ENCODE assay signal across 16 cellular contexts in the genomic region with DNA sequence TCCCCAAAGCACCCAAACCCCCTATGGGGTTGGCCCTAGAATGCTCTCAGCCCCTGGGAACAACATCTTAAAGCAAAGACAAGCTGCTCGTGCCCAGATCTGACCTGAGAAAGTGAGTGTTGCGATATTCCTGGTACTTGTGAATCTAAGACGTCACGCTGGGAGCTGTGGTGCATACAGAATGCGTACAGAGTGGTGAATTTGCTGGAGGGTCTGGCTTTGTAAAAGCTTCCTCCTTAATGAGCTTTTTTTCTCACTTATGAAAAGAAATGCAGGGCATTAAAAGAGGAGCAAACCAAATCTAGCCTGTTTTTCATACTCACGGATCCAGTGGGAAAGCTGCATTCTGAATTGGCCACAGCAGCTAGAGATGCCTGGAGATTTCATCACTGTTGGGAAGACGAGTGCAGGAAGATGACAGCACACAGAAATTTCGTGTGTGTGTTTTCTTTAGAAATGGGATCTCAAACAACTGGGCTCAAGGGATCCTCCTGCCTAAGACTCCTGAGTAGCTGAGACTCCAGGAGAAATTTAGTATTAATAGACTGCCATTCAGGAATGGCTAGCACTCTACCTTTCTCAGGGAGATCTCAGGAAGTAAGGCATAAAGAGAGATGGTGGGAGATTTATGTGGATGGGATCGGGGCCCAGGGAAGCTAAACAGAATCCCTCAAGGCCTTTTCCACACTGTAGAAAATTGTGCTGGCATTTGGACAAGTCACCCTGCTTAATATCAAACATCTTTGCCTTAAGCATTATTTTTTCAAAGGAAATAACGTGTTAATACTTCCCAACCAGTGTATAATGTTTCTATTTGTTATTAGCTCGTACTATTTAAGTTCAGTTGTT.
DNase-seq lines count a peak whose midpoint lies in the region; ATAC-seq and TF ChIP-seq lines count a peak whose summit lies in the region.
"Had no signal": no experiment of that assay in that cellular context is flagged by ENCODE, and none has a peak within 500 bp of the region (broad histone marks: within the 10 kb centered on the region; RNA-seq: fewer than 3 reads in every experiment).

No MANE protein-coding gene starts in this region.

- H3K4me2 ChIP-seq in H9 (ENCODE audit: insufficient read depth, insufficient read length, low read length) (no peak overlapping the region), trophoblast cell (ENCODE audit: low read length) (no peak overlapping the region)

- no peak for ATAC-seq in right lobe of liver
- no peak for ATAC-seq in left ventricle myocardium superior
- ATAC-seq: activated T-cell treated with anti-CD3 and anti-CD28 coated beads, Interleukin-2, amount 50 U/mL, for 72 hours; Panc1; stimulated activated memory B cell treated with anti-CD40 and anti-IgM and Interleukin-4, amounts not matched to agents 10 μg/mL and 1 μg/mL and 100 μg/mL, for 72 hours had no signal

- no peak overlapping the region for H2BK15ac ChIP-seq in H9 (ENCODE audit: low read depth, low read length)

- no peaks in the 10 kb centered on the region for H3K23me2 ChIP-seq in H9 (ENCODE audit: insufficient read length, low read depth, low read length, poor library complexity, severe bottlenecking)

- H2BK5ac ChIP-seq in H9 (ENCODE audit: insufficient read length, low read length) (no peak overlapping the region), trophoblast cell (ENCODE audit: low read depth, low read length, poor library complexity) (no peak overlapping the region)

- intact Hi-C loops in right lobe of liver (cut with DNase I): loop anchor here (5.0 kb wide), 2 partner anchors 35 to 45 kb away; no protein-coding TSS in a partner anchor
- intact Hi-C loops in left ventricle myocardium superior (cut with micrococcal nuclease): no loop called here
- intact Hi-C loops in activated CD4-positive, alpha-beta T cell treated with anti-CD3 and anti-CD28 coated beads, Interleukin-2, amount 10 ng/mL, durations not matched to agents 24 days and 14 days (cut with micrococcal nuclease): no loop called here

- H4K5ac ChIP-seq in H9 (ENCODE audit: insufficient read length, low read depth, low read length): no peak overlapping the region

- H4K8ac ChIP-seq in H9 (replicated peaks; ENCODE audit: insufficient read length, low read depth, low read length) (no peak overlapping the region), trophoblast cell (ENCODE audit: low read depth, low read length) (no peak overlapping the region)

- no peak overlapping the region for H3K23ac ChIP-seq in H9 (ENCODE audit: insufficient read length, low read depth, low read length)
- H3K23ac ChIP-seq in trophoblast cell (ENCODE audit: low read length): no peak overlapping the region

- H3K36me3 Mint-ChIP-seq in H9 (ENCODE audit: insufficient read depth in 1 of 3, low read depth in 3 of 3): 0 out of 7 replicates have a peak, but pooled peaks cover 0 to 2% (median 0%) of the 10 kb centered on the region in 3 experiments
- no peaks in the 10 kb centered on the region for H3K36me3 Mint-ChIP-seq in activated CD4-positive, alpha-beta T cell treated with anti-CD3 and anti-CD28 coated beads, Interleukin-2, amount 10 ng/mL, durations not matched to agents 24 days and 14 days (ENCODE audit: low read depth)

- DNase-seq in H9 (no peak), cerebellum (ENCODE audit: low spot score) (peak; percentile 41), right lobe of liver (no peak), superior temporal gyrus (ENCODE audit: extremely low spot score) (peak; percentile 45), left ventricle myocardium superior (no peak), trophoblast cell (no peak), NCI-H510A treated with DMSO at 0.1 percent for 48 hours (lab: John Stamatoyannopoulos, UW) (no peak)
- DNase-seq in activated CD4-positive, alpha-beta T cell treated with anti-CD3 and anti-CD28 coated beads, Interleukin-2, amount 10 ng/mL, durations not matched to agents 24 days and 14 days: no peak
- DNase-seq: activated T-cell treated with anti-CD3 and anti-CD28 coated beads, Interleukin-2, amount 50 U/mL, for 72 hours; NCI-H1417; NCI-H526; stimulated activated CD4-positive, alpha-beta T cell treated with anti-CD3 and anti-CD28 coated beads, Interleukin-2, amount 100 ng/mL, for 48 hours had no signal

- H3K36me3 ChIP-seq in right lobe of liver: peaks cover 0 to 36% (median 11%) of the 10 kb centered on the region in 4 donors
- no peaks in the 10 kb centered on the region for H3K36me3 ChIP-seq in trophoblast cell (ENCODE audit: control insufficient read depth in 1 of 2, insufficient read depth in 2 of 2, low read length in 2 of 2)
- H3K36me3 ChIP-seq: prostate gland had no signal

- H2BK120ac ChIP-seq in H9 (ENCODE audit: low read depth, low read length, poor library complexity, severe bottlenecking): no peak overlapping the region
- no peak overlapping the region for H2BK120ac ChIP-seq in trophoblast cell (ENCODE audit: insufficient read depth, low read length, poor library complexity)

- H3K27me3 Mint-ChIP-seq in H9 (ENCODE audit: low read depth): no peaks in the 10 kb centered on the region
- H3K27me3 Mint-ChIP-seq in activated CD4-positive, alpha-beta T cell treated with anti-CD3 and anti-CD28 coated beads, Interleukin-2, amount 10 ng/mL, durations not matched to agents 24 days and 14 days: peaks cover 17% of the 10 kb centered on the region

- WGBS in H9 (ENCODE audit: extremely low coverage, insufficient read length, low lambda C conversion rate): no CpG with 5 or more reads among the region's 11 CpGs
- 37% methylated on average over 11 of the region's 11 CpGs for WGBS in right lobe of liver (ENCODE audit: insufficient coverage, low coverage, low lambda C conversion rate, missing lambda C conversion rate)
- no CpG with 5 or more reads among the region's 11 CpGs for WGBS in trophoblast cell (ENCODE audit: extremely low coverage, insufficient coverage, insufficient read length)

- TF ChIP-seq CTCF in H9 (conservative IDR thresholded peaks at IDR 0.05): no peak
- no peak for TF ChIP-seq CTCF in right lobe of liver (IDR thresholded peaks at IDR 0.05)

- H3K4me3 Mint-ChIP-seq in H9: peak overlapping the region in 1 of 2 experiments; percentile 13; a peak in 1 of 5 replicates
- H3K4me3 Mint-ChIP-seq in activated CD4-positive, alpha-beta T cell treated with anti-CD3 and anti-CD28 coated beads, Interleukin-2, amount 10 ng/mL, durations not matched to agents 24 days and 14 days: no peak overlapping the region
- H3K4me3 Mint-ChIP-seq: activated T-cell treated with anti-CD3 and anti-CD28 coated beads, Interleukin-2, amount 50 U/mL, for 72 hours; stimulated activated memory B cell treated with anti-CD40 and anti-IgM and Interleukin-4, amounts not matched to agents 10 μg/mL and 1 μg/mL and 100 μg/mL, for 72 hours; T-helper 1 cell treated with Interleukin-12 subunit alpha and Interleukin-12 subunit beta and Interleukin-4 antibody, amounts not matched to agents 30 μg/mL and 1 μg/mL, for 36 hours had no signal

- H3K27ac ChIP-seq in H9 (ENCODE audit: insufficient read length, low read depth, low read length): no peak overlapping the region
- H3K27ac ChIP-seq in right lobe of liver: peak overlapping the region; percentile 91 to 98 (median 97)
- H3K27ac ChIP-seq in trophoblast cell (ENCODE audit: low read depth, low read length): no peak overlapping the region

- TF ChIP-seq POLR2A in right lobe of liver (IDR thresholded peaks at IDR 0.05): peak; percentile 35

- H3K9ac ChIP-seq in H9 (ENCODE audit: extremely low read depth, insufficient read length, low read length): no peak overlapping the region
- H3K9ac ChIP-seq in trophoblast cell (ENCODE audit: low read length): no peak overlapping the region

- H3K79me2 ChIP-seq in H9 (ENCODE audit: insufficient read depth, low read length): no peaks in the 10 kb centered on the region
- no peaks in the 10 kb centered on the region for H3K79me2 ChIP-seq in trophoblast cell (ENCODE audit: control insufficient read depth, insufficient read depth, low read length, poor library complexity)

- H2AFZ ChIP-seq in H9 (ENCODE audit: low read length) (peak overlapping the region; percentile 75), trophoblast cell (ENCODE audit: insufficient read depth, low read length, poor library complexity) (no peak overlapping the region)

- no peak overlapping the region for H4K91ac ChIP-seq in H9 (ENCODE audit: insufficient read length, low read depth, low read length)
- no peak overlapping the region for H4K91ac ChIP-seq in trophoblast cell (ENCODE audit: low read depth, low read length)

- no peak overlapping the region for H3K56ac ChIP-seq in H9 (ENCODE audit: insufficient read length, low read depth, low read length)

- H3K4ac ChIP-seq in H9 (ENCODE audit: low read depth, low read length) (no peak overlapping the region), trophoblast cell (ENCODE audit: low read depth, low read length) (no peak overlapping the region)

- H3T11ph ChIP-seq in H9 (ENCODE audit: low read length): no peak overlapping the region

- H4K12ac ChIP-seq in trophoblast cell (ENCODE audit: low read depth, low read length): no peak overlapping the region

- no peaks in the 10 kb centered on the region for H3K79me1 ChIP-seq in H9 (ENCODE audit: insufficient read depth, low read depth, low read length, poor library complexity, severe bottlenecking)
- H3K79me1 ChIP-seq in trophoblast cell (ENCODE audit: low read length): no peaks in the 10 kb centered on the region

- H3K4me3 ChIP-seq in right lobe of liver (peak overlapping the region; percentile 28 to 73 (median 64)), trophoblast cell (ENCODE audit: low read depth, low read length) (no peak overlapping the region)
- H3K4me3 ChIP-seq: prostate gland had no signal

- no peaks in the 10 kb centered on the region for H3K9me3 Mint-ChIP-seq in H9
- no peaks in the 10 kb centered on the region for H3K9me3 Mint-ChIP-seq in activated CD4-positive, alpha-beta T cell treated with anti-CD3 and anti-CD28 coated beads, Interleukin-2, amount 10 ng/mL, durations not matched to agents 24 days and 14 days
- H3K9me3 Mint-ChIP-seq: activated T-cell treated with anti-CD3 and anti-CD28 coated beads, Interleukin-2, amount 50 U/mL, for 72 hours; T-helper 1 cell treated with Interleukin-12 subunit alpha and Interleukin-12 subunit beta and Interleukin-4 antibody, amounts not matched to agents 30 μg/mL and 1 μg/mL, for 36 hours had no signal

- peaks cover 37 to 46% of the 10 kb centered on the region in 2 experiments for H3K4me1 Mint-ChIP-seq in H9
- no peaks in the 10 kb centered on the region for H3K4me1 Mint-ChIP-seq in activated CD4-positive, alpha-beta T cell treated with anti-CD3 and anti-CD28 coated beads, Interleukin-2, amount 10 ng/mL, durations not matched to agents 24 days and 14 days
- H3K4me1 Mint-ChIP-seq: stimulated activated memory B cell treated with anti-CD40 and anti-IgM and Interleukin-4, amounts not matched to agents 10 μg/mL and 1 μg/mL and 100 μg/mL, for 72 hours had no signal

- H4K20me1 ChIP-seq in H9 (ENCODE audit: control insufficient read depth, insufficient read depth, insufficient read length): no peaks in the 10 kb centered on the region

- H3K9me3 ChIP-seq in H9 (ENCODE audit: control insufficient read depth, low read depth, low read length) (no peaks in the 10 kb centered on the region), right lobe of liver (no peaks in the 10 kb centered on the region), trophoblast cell (ENCODE audit: insufficient read depth, low read depth, low read length) (no peaks in the 10 kb centered on the region)
- H3K9me3 ChIP-seq: prostate gland had no signal

- no peak overlapping the region for H2BK20ac ChIP-seq in H9 (ENCODE audit: low read depth, low read length, poor library complexity, severe bottlenecking)

- no peaks in the 10 kb centered on the region; the same call in 1 of the 2 replicates for H3K4me1 ChIP-seq in H9 (ENCODE audit: insufficient read depth, low read length)
- H3K4me1 ChIP-seq in right lobe of liver: no peaks in the 10 kb centered on the region
- peaks cover 0 to 2% of the 10 kb centered on the region in 2 experiments for H3K4me1 ChIP-seq in trophoblast cell (ENCODE audit: control insufficient read depth in 1 of 2, insufficient read depth in 2 of 2, low read length in 2 of 2)
- H3K4me1 ChIP-seq: prostate gland had no signal

- H2BK12ac ChIP-seq in H9 (ENCODE audit: insufficient read length, low read depth, low read length) (no peak overlapping the region), trophoblast cell (ENCODE audit: low read length) (no peak overlapping the region)

- H3K27me3 ChIP-seq in H9 (ENCODE audit: insufficient read depth, low read length) (no peaks in the 10 kb centered on the region; the same call in 1 of the 2 replicates), right lobe of liver (no peaks in the 10 kb centered on the region), trophoblast cell (ENCODE audit: insufficient read depth, low read length) (no peaks in the 10 kb centered on the region)

- H2AK5ac ChIP-seq in H9 (ENCODE audit: insufficient read length, low read length) (no peak overlapping the region), trophoblast cell (ENCODE audit: low read length) (no peak overlapping the region)

- H3K14ac ChIP-seq in H9 (ENCODE audit: insufficient read depth, low read length) (no peak overlapping the region), trophoblast cell (ENCODE audit: low read length) (no peak overlapping the region)

- H3K27ac Mint-ChIP-seq in H9: peak overlapping the region in 2 of 3 experiments; percentile 42 to 56; a peak in 5 of 7 replicates
- no peak overlapping the region for H3K27ac Mint-ChIP-seq in activated CD4-positive, alpha-beta T cell treated with anti-CD3 and anti-CD28 coated beads, Interleukin-2, amount 10 ng/mL, durations not matched to agents 24 days and 14 days
- H3K27ac Mint-ChIP-seq: activated T-cell treated with anti-CD3 and anti-CD28 coated beads, Interleukin-2, amount 50 U/mL, for 72 hours; stimulated activated memory B cell treated with anti-CD40 and anti-IgM and Interleukin-4, amounts not matched to agents 10 μg/mL and 1 μg/mL and 100 μg/mL, for 72 hours; T-helper 1 cell treated with Interleukin-12 subunit alpha and Interleukin-12 subunit beta and Interleukin-4 antibody, amounts not matched to agents 30 μg/mL and 1 μg/mL, for 36 hours had no signal

- H3K18ac ChIP-seq in H9 (ENCODE audit: insufficient read length, low read depth, low read length) (no peak overlapping the region), trophoblast cell (ENCODE audit: low read length) (no peak overlapping the region)

Comparison
In these comparisons a context has a peak if more than half of its experiments do, and no peak if none do; other contexts are left out.
1. DNase-seq: peak in cerebellum (single experiment) and superior temporal gyrus (single experiment); none in H9 (single experiment), right lobe of liver (0 of 3), left ventricle myocardium superior (single experiment), trophoblast cell (0 of 2), activated CD4-positive, alpha-beta T cell treated with anti-CD3 and anti-CD28 coated beads, Interleukin-2, amount 10 ng/mL, durations not matched to agents 24 days and 14 days (single experiment) and NCI-H510A treated with DMSO at 0.1 percent for 48 hours (single experiment).
2. H3K27ac ChIP-seq: peak in right lobe of liver (3 of 3); none in H9 (single experiment) and trophoblast cell (single experiment).
3. intact Hi-C loops: an anchor here in right lobe of liver (5.0 kb wide); none called in left ventricle myocardium superior and activated CD4-positive, alpha-beta T cell treated with anti-CD3 and anti-CD28 coated beads, Interleukin-2, amount 10 ng/mL, durations not matched to agents 24 days and 14 days.